ENCODE assay signal across 8 cellular contexts in the genomic region with DNA sequence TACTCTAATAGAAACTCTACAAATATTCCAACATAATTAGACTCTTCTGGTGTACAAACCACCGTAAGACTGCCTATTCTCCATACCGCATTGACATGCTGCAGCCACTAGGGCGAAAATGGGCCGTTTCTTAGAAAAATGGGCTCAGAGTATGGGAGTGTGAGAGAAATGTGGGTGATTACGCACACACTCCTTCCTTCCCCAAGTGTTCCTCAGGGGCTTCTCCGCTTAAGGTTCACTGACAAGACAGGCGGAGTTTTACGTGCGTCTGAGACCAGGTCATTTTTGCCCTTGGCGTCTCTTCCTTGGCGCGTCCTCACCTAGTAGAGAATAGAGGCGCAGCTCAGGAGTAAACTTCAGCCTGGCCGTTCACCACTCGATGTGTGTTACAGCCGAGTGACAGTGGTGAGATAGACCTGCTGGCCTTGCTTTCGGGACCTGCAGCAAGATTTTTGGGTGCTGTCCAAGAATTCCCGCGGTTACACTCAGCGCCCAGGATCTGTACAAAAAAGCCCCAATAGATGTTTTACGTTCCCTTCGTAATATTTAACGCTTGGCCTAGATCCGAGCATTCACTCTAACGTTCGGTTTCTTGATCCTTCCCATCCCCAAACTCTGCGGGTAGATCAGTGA. TPM values are rescaled to one million over a fixed set of nuclear protein-coding genes. Genes with fewer than 3 reads are reported as not detected.
DNase-seq lines count a peak whose midpoint lies in the region; ATAC-seq and TF ChIP-seq lines count a peak whose summit lies in the region.

No MANE protein-coding gene starts in this region.

- peak; percentile 30 for TF ChIP-seq CTCF in GM20000 (IDR thresholded peaks at IDR 0.05; ENCODE audit: extremely low read depth, missing control alignments)
- TF ChIP-seq CTCF in epithelial cell of esophagus (IDR thresholded peaks at IDR 0.05; ENCODE audit: insufficient read depth, low read depth, low read length, missing control alignments), result peak; percentile 59

- ATAC-seq in naive B cell (ENCODE audit: low read depth in 2 of 2) (no peak), GM18519 (IDR thresholded peaks at IDR 0.05; ENCODE audit: low FRiP score, unreplicated experiment) (no peak), HG02571 (IDR thresholded peaks at IDR 0.05; ENCODE audit: unreplicated experiment) (no peak)

- peak overlapping the region; percentile 9 for H3K4me3 ChIP-seq in epithelial cell of esophagus (ENCODE audit: low read length)

- no peaks in the 10 kb centered on the region for H3K36me3 Mint-ChIP-seq in naive B cell

- H3K9me3 Mint-ChIP-seq in naive B cell, result peaks cover 4 to 24% (median 6%) of the 10 kb centered on the region in 7 donors

- H3K27ac Mint-ChIP-seq in naive B cell, result no peak overlapping the region

- peak overlapping the region in 6 of 8 donors; percentile 27 to 59 (median 37) for H3K4me3 Mint-ChIP-seq in naive B cell

- H3K4me1 Mint-ChIP-seq in naive B cell, result peaks cover 10 to 19% (median 14%) of the 10 kb centered on the region in 3 donors

- DNase-seq in ELF-1 (ENCODE audit: low read depth, low spot score), result peak; percentile 42
- peak; percentile 51 for DNase-seq in GM20000 (ENCODE audit: low spot score)
- DNase-seq in NCI-H345 (lab: John Stamatoyannopoulos, UW), result peak; percentile 55
- DNase-seq in epithelial cell of esophagus (ENCODE audit: low read depth), result peak; percentile 58
- DNase-seq in naive B cell, result no peak
- no peak for DNase-seq in SK-N-DZ (ENCODE audit: low spot score)

- H3K27me3 Mint-ChIP-seq in naive B cell, result peaks cover 41 to 66% (median 61%) of the 10 kb centered on the region in 3 donors

RNA-seq across cellular contexts. Expression of a gene that starts 1.8 kb away (rescaled TPM):
- not detected for polyA plus RNA-seq in naive B cell (ENCODE audit: low read depth in 6 of 6)
- 0.37 and 0.45 TPM in 2 replicates for polyA plus RNA-seq in SK-N-DZ (2014; cell fraction: cytosol; rRNA removed)
- 0.07 and 0.21 TPM in 2 replicates for polyA plus RNA-seq in SK-N-DZ (2014; cell fraction: nucleus; rRNA removed)

Comparison
In these comparisons a context has a peak if more than half of its experiments do, and no peak if none do; other contexts are left out.
1. DNase-seq: peak in ELF-1 (single experiment), GM20000 (single experiment), NCI-H345 (single experiment) and epithelial cell of esophagus (single experiment); none in naive B cell (single experiment) and SK-N-DZ (single experiment).